In the genomic region with DNA sequence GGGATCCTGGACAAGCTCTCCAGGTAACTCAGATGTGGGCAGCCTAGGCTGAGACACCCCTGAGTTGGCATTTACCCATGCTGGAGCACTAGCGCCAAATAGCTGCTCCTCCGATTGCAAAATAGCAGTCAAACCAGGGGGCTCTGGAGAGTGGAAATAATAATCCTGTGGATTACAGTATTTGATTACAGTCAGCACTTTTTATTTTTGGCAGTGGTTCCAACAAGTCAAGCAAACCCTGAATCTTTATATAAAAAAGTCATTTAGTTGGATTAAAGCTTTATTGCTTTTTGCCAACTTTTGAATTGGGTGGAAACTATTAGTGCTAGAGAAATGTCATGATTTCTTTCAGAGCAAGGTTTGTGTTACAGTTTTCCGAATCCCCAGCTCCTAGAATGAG, we compare ENCODE assay signal across 16 cellular contexts.
"Had no signal": no experiment of that assay in that cellular context is flagged by ENCODE, and none has a peak within 500 bp of the region (broad histone marks: within the 10 kb centered on the region; RNA-seq: fewer than 3 reads in every experiment).

No MANE protein-coding gene starts in this region.

- H3K27me3 ChIP-seq: neutrophil, pancreas, right lobe of liver, suprapubic skin, vagina had no signal

- H3K9me3 ChIP-seq: neutrophil, pancreas, right lobe of liver, suprapubic skin, vagina had no signal

- H3K36me3 ChIP-seq: neutrophil, pancreas, right lobe of liver, suprapubic skin, vagina had no signal

- H3K27ac ChIP-seq: coronary artery, neutrophil, pancreas, right lobe of liver, suprapubic skin had no signal

- DNase-seq: effector memory CD8-positive, alpha-beta T cell; midbrain; natural killer cell; pancreas; right lobe of liver; stimulated activated CD4-positive, alpha-beta T cell treated with anti-CD3 and anti-CD28 coated beads, Interleukin-12 subunit alpha, Interleukin-12 subunit beta, amount 100 ng/mL, for 4 hours; stimulated activated CD4-positive, alpha-beta T cell treated with anti-CD3 and anti-CD28 coated beads, Interleukin-1b, Interleukin-23, amount 100 ng/mL, for 48 hours; stimulated activated CD4-positive, alpha-beta T cell treated with anti-CD3 and anti-CD28 coated beads, Interleukin-4, amount 100 ng/mL, for 1 hour; stimulated activated CD8-positive, alpha-beta memory T cell treated with anti-CD3 and anti-CD28 coated beads, Interleukin-4, amount 100 ng/mL, for 48 hours; stimulated activated naive CD4-positive, alpha-beta T cell; stimulated activated naive CD8-positive, alpha-beta T cell treated with anti-CD3 and anti-CD28 coated beads, Interleukin-15, amount 100 ng/mL, for 72 hours had no signal

- H3K4me1 ChIP-seq: pancreas had no signal

- ATAC-seq: effector memory CD8-positive, alpha-beta T cell; natural killer cell; right lobe of liver; stimulated activated naive CD8-positive, alpha-beta T cell treated with anti-CD3 and anti-CD28 coated beads, Interleukin-15, amount 100 ng/mL, for 72 hours had no signal

- H3K4me3 ChIP-seq: coronary artery, lung, pancreas, right lobe of liver, suprapubic skin, vagina had no signal
